Comparison of ENCODE assay signal across 8 cellular contexts in genomic region chr11:86244063-86244521, GRCh38. TPM values are rescaled to one million over a fixed set of nuclear protein-coding genes. Genes with fewer than 3 reads are reported as not detected.
DNase-seq lines count a peak whose midpoint lies in the region; ATAC-seq and TF ChIP-seq lines count a peak whose summit lies in the region.

No MANE protein-coding gene starts in this region.

- no peak for TF ChIP-seq EP300 in gastroesophageal sphincter (IDR thresholded peaks at IDR 0.05)

- intact Hi-C loops in activated T-helper 2 cell treated with anti-CD3 and anti-CD28 coated beads, Interferon-gamma antibody, Interleukin-2, Interleukin-4, amounts not matched to agents 10 μg/mL and 5 μg/mL and 100 μg/mL, durations not matched to agents 14 hours and 24 hours and 36 hours (cut with micrococcal nuclease) = loop anchor here (1.0 to 10.0 kb wide), 6 partner anchors 26 to 579 kb away; partner anchors contain the start of genes CCDC83 and CREBZF

- peaks cover 32% of the 10 kb centered on the region for H3K4me1 Mint-ChIP-seq in activated T-helper 2 cell treated with anti-CD3 and anti-CD28 coated beads, Interferon-gamma antibody, Interleukin-2, Interleukin-4, amounts not matched to agents 10 μg/mL and 5 μg/mL and 100 μg/mL, durations not matched to agents 14 hours and 24 hours and 36 hours (ENCODE audit: low read depth)

- peak overlapping the region; percentile 98 for H3K27ac ChIP-seq in ACC112 (ENCODE audit: low read depth, low read length)
- H3K27ac ChIP-seq in gastroesophageal sphincter = peak overlapping the region; percentile 97 to 99 (median 98)
- H3K27ac ChIP-seq in thymus (ENCODE audit: low read depth) = peak overlapping the region; percentile 96

- H3K27ac Mint-ChIP-seq in activated T-helper 2 cell treated with anti-CD3 and anti-CD28 coated beads, Interferon-gamma antibody, Interleukin-2, Interleukin-4, amounts not matched to agents 10 μg/mL and 5 μg/mL and 100 μg/mL, durations not matched to agents 14 hours and 24 hours and 36 hours = no peak overlapping the region

- H3K36me3 ChIP-seq in ACC112 (ENCODE audit: insufficient read depth, low read length) = no peaks in the 10 kb centered on the region
- no peaks in the 10 kb centered on the region for H3K36me3 ChIP-seq in gastroesophageal sphincter
- H3K36me3 ChIP-seq in thymus (ENCODE audit: control insufficient read depth, insufficient read depth) = no peaks in the 10 kb centered on the region

- no peak overlapping the region for H3K4me3 Mint-ChIP-seq in activated T-helper 2 cell treated with anti-CD3 and anti-CD28 coated beads, Interferon-gamma antibody, Interleukin-2, Interleukin-4, amounts not matched to agents 10 μg/mL and 5 μg/mL and 100 μg/mL, durations not matched to agents 14 hours and 24 hours and 36 hours (ENCODE audit: low read depth)

- peak overlapping the region; percentile 55 for H2AFZ ChIP-seq in ACC112 (ENCODE audit: low read length, unreplicated experiment)

- no peaks in the 10 kb centered on the region for H3K27me3 Mint-ChIP-seq in activated T-helper 2 cell treated with anti-CD3 and anti-CD28 coated beads, Interferon-gamma antibody, Interleukin-2, Interleukin-4, amounts not matched to agents 10 μg/mL and 5 μg/mL and 100 μg/mL, durations not matched to agents 14 hours and 24 hours and 36 hours (ENCODE audit: low read depth)

- no peak for TF ChIP-seq POLR2A in gastroesophageal sphincter (IDR thresholded peaks at IDR 0.05)

- H3K9me3 Mint-ChIP-seq in activated T-helper 2 cell treated with anti-CD3 and anti-CD28 coated beads, Interferon-gamma antibody, Interleukin-2, Interleukin-4, amounts not matched to agents 10 μg/mL and 5 μg/mL and 100 μg/mL, durations not matched to agents 14 hours and 24 hours and 36 hours = no peaks in the 10 kb centered on the region

- ATAC-seq in HG02678 (IDR thresholded peaks at IDR 0.05; ENCODE audit: unreplicated experiment) = peak; percentile 73
- peak; percentile 90 for ATAC-seq in gastroesophageal sphincter

- H3K4me1 ChIP-seq in ACC112 (ENCODE audit: control insufficient read depth, insufficient read depth, low read length, unreplicated experiment) (peaks cover 23% of the 10 kb centered on the region), gastroesophageal sphincter (peaks cover 2 to 39% (median 7%) of the 10 kb centered on the region in 3 donors), thymus (ENCODE audit: control insufficient read depth, insufficient read depth, low read length) (no peaks in the 10 kb centered on the region)

- H3K36me3 Mint-ChIP-seq in activated T-helper 2 cell treated with anti-CD3 and anti-CD28 coated beads, Interferon-gamma antibody, Interleukin-2, Interleukin-4, amounts not matched to agents 10 μg/mL and 5 μg/mL and 100 μg/mL, durations not matched to agents 14 hours and 24 hours and 36 hours (ENCODE audit: low read depth) = peaks cover 20% of the 10 kb centered on the region

- H3K27me3 ChIP-seq in ACC112 (ENCODE audit: insufficient read depth, low read length) (no peaks in the 10 kb centered on the region; the same call in 1 of the 2 replicates), gastroesophageal sphincter (no peaks in the 10 kb centered on the region), thymus (ENCODE audit: control insufficient read depth, insufficient read depth) (no peaks in the 10 kb centered on the region)

- TF ChIP-seq CTCF in GM12864 (IDR thresholded peaks at IDR 0.05; ENCODE audit: low read depth, low read length, missing control alignments) (no peak), gastroesophageal sphincter (IDR thresholded peaks at IDR 0.05) (no peak)

- 0 to 1% methylated on average over 12 to 18 of the region's 18 CpGs for WGBS in gastroesophageal sphincter (ENCODE audit: low coverage in 1 of 2), 2 donors
- 3% methylated on average over 18 of the region's 18 CpGs for WGBS in thymus

- H3K79me2 ChIP-seq in ACC112 (ENCODE audit: control insufficient read depth, insufficient read depth, low read length, unreplicated experiment) = peaks cover 39% of the 10 kb centered on the region

- DNase-seq in GM12864 (ENCODE audit: low read depth) (peak; percentile 83), NCI-H69 (lab: John Stamatoyannopoulos, UW) (peak; percentile 96), occipital lobe (lab: John Stamatoyannopoulos, UW) (peak; percentile 83)
- peak; percentile 87 for DNase-seq in activated T-helper 2 cell treated with anti-CD3 and anti-CD28 coated beads, Interferon-gamma antibody, Interleukin-2, Interleukin-4, amounts not matched to agents 10 μg/mL and 5 μg/mL and 100 μg/mL, durations not matched to agents 14 hours and 24 hours and 36 hours (ENCODE audit: low spot score)

- H3K9me3 ChIP-seq in gastroesophageal sphincter (no peaks in the 10 kb centered on the region), thymus (ENCODE audit: control insufficient read depth) (no peaks in the 10 kb centered on the region)

- H3K4me3 ChIP-seq in ACC112 (ENCODE audit: low read depth, low read length) = peak overlapping the region; percentile 93
- peak overlapping the region; percentile 80 for H3K4me3 ChIP-seq in GM12864 (ENCODE audit: low read depth, low read length)
- peak overlapping the region; percentile 79 to 97 for H3K4me3 ChIP-seq in gastroesophageal sphincter
- peak overlapping the region; percentile 59 for H3K4me3 ChIP-seq in thymus (ENCODE audit: low read length)

RNA-seq across cellular contexts. Expression of gene EED, which starts 0.5 kb away (rescaled TPM):
- total RNA-seq in activated T-helper 2 cell treated with anti-CD3 and anti-CD28 coated beads, Interferon-gamma antibody, Interleukin-2, Interleukin-4, amounts not matched to agents 10 μg/mL and 5 μg/mL and 100 μg/mL, durations not matched to agents 14 hours and 24 hours and 36 hours = 174 and 182 TPM in 2 replicates
- total RNA-seq in gastroesophageal sphincter (10 to 100 TPM; 11.7 to 27.1 (median 16.6) TPM), occipital lobe (23.1 TPM)
- polyA plus RNA-seq in thymus = 32.1 TPM

RNA-seq across cellular contexts. Expression of gene HIKESHI, which starts 57.9 kb away (rescaled TPM):
- 49.1 and 56.0 TPM in 2 replicates for total RNA-seq in activated T-helper 2 cell treated with anti-CD3 and anti-CD28 coated beads, Interferon-gamma antibody, Interleukin-2, Interleukin-4, amounts not matched to agents 10 μg/mL and 5 μg/mL and 100 μg/mL, durations not matched to agents 14 hours and 24 hours and 36 hours
- total RNA-seq in gastroesophageal sphincter = 10 to 100 TPM; 36.3 to 55.9 (median 46.3) TPM
- total RNA-seq in occipital lobe = 57.9 TPM
- polyA plus RNA-seq in thymus = 55.1 TPM

Comparison
In these comparisons a context has a peak if more than half of its experiments do, and no peak if none do; other contexts are left out.
1. Peak in every context shown above with its lines: DNase-seq, ATAC-seq, H3K4me3 ChIP-seq and H3K27ac ChIP-seq.